27 cellular contexts compared by ENCODE assay signal in genomic region chrX:49064303-49064702, GRCh38.
"Had no signal": no experiment of that assay in that cellular context is flagged by ENCODE, and none has a peak within 500 bp of the region (broad histone marks: within the 10 kb centered on the region; RNA-seq: fewer than 3 reads in every experiment).

No MANE protein-coding gene starts in this region.

- H3K27me3 Mint-ChIP-seq: naive B cell; progenitor cell of endocrine pancreas; stimulated activated naive B cell treated with anti-CD40 and anti-IgM and Interleukin-4, amounts not matched to agents 10 μg/mL and 1 μg/mL and 100 μg/mL, for 72 hours; stimulated activated naive CD8-positive, alpha-beta T cell treated with anti-CD3 and anti-CD28 coated beads, Interleukin-15, Interleukin-2, amounts not matched to agents 100 ng/mL and 50 ng/mL, for 24 hours; type B pancreatic cell had no signal

- H3K4me3 Mint-ChIP-seq: immature natural killer cell; mesothelial cell of epicardium; naive B cell; natural killer cell; stimulated activated naive B cell treated with anti-CD40 and anti-IgM and Interleukin-4, amounts not matched to agents 10 μg/mL and 1 μg/mL and 100 μg/mL, for 72 hours; stimulated activated naive CD8-positive, alpha-beta T cell treated with anti-CD3 and anti-CD28 coated beads, Interleukin-15, Interleukin-2, amounts not matched to agents 100 ng/mL and 50 ng/mL, for 24 hours; type B pancreatic cell had no signal

- H3K36me3 Mint-ChIP-seq: immature natural killer cell, naive B cell, natural killer cell had no signal

- H3K27ac ChIP-seq: heart left ventricle, left ventricle myocardium inferior, neutrophil, ovary, right atrium auricular region, right lobe of liver, skin epidermis, tibial nerve, vagina had no signal

- H3K27ac Mint-ChIP-seq: mesothelial cell of epicardium; natural killer cell; progenitor cell of endocrine pancreas; stimulated activated naive B cell treated with anti-CD40 and anti-IgM and Interleukin-4, amounts not matched to agents 10 μg/mL and 1 μg/mL and 100 μg/mL, for 72 hours; stimulated activated naive CD8-positive, alpha-beta T cell treated with anti-CD3 and anti-CD28 coated beads, Interleukin-15, Interleukin-2, amounts not matched to agents 100 ng/mL and 50 ng/mL, for 24 hours; type B pancreatic cell had no signal

- H3K9me3 Mint-ChIP-seq: immature natural killer cell; mesothelial cell of epicardium; natural killer cell; stimulated activated naive B cell treated with anti-CD40 and anti-IgM and Interleukin-4, amounts not matched to agents 10 μg/mL and 1 μg/mL and 100 μg/mL, for 72 hours; stimulated activated naive CD8-positive, alpha-beta T cell treated with anti-CD3 and anti-CD28 coated beads, Interleukin-15, Interleukin-2, amounts not matched to agents 100 ng/mL and 50 ng/mL, for 24 hours; type B pancreatic cell had no signal

- H3K36me3 ChIP-seq: heart left ventricle, left ventricle myocardium inferior, neutrophil, ovary, right atrium auricular region, right lobe of liver had no signal

- H3K4me3 ChIP-seq: heart left ventricle, left ventricle myocardium inferior, lung, ovary, right atrium auricular region, right lobe of liver, skin epidermis, tibial nerve, vagina had no signal

- H3K4me1 Mint-ChIP-seq: immature natural killer cell; naive B cell; natural killer cell; stimulated activated naive B cell treated with anti-CD40 and anti-IgM and Interleukin-4, amounts not matched to agents 10 μg/mL and 1 μg/mL and 100 μg/mL, for 72 hours had no signal

- H3K9me3 ChIP-seq: heart left ventricle, left ventricle myocardium inferior, neutrophil, ovary, right atrium auricular region, right lobe of liver, tibial nerve, vagina had no signal

- FAIRE-seq: islet of Langerhans had no signal

- H3K4me1 ChIP-seq: heart left ventricle, left ventricle myocardium inferior, right atrium auricular region, right lobe of liver, tibial nerve, vagina had no signal

- H3K27me3 ChIP-seq: heart left ventricle, neutrophil, ovary, right atrium auricular region, right lobe of liver, tibial nerve, vagina had no signal

- DNase-seq: heart left ventricle; hypothalamus; immature natural killer cell; left ventricle myocardium inferior; mesendoderm; naive B cell; natural killer cell; occipital lobe; right lobe of liver; stimulated activated CD4-positive, alpha-beta T cell treated with anti-CD3 and anti-CD28 coated beads, Interleukin-12 subunit alpha, Interleukin-12 subunit beta, amount 100 ng/mL, for 4 hours; stimulated activated CD4-positive, alpha-beta T cell treated with anti-CD3 and anti-CD28 coated beads, Interleukin-15, amount 100 ng/mL, for 24 hours; stimulated activated CD4-positive, alpha-beta T cell treated with anti-CD3 and anti-CD28 coated beads, Interleukin-2, amount 100 ng/mL, for 24 hours; stimulated activated CD4-positive, alpha-beta T cell treated with anti-CD3 and anti-CD28 coated beads, Interleukin-4, amount 100 ng/mL, for 1 hour; stimulated activated naive B cell treated with anti-CD40 and anti-IgM and Interleukin-4, amounts not matched to agents 10 μg/mL and 1 μg/mL and 100 μg/mL, for 72 hours; substantia nigra had no signal
